9 cellular contexts compared by ENCODE assay signal in the genomic region with DNA sequence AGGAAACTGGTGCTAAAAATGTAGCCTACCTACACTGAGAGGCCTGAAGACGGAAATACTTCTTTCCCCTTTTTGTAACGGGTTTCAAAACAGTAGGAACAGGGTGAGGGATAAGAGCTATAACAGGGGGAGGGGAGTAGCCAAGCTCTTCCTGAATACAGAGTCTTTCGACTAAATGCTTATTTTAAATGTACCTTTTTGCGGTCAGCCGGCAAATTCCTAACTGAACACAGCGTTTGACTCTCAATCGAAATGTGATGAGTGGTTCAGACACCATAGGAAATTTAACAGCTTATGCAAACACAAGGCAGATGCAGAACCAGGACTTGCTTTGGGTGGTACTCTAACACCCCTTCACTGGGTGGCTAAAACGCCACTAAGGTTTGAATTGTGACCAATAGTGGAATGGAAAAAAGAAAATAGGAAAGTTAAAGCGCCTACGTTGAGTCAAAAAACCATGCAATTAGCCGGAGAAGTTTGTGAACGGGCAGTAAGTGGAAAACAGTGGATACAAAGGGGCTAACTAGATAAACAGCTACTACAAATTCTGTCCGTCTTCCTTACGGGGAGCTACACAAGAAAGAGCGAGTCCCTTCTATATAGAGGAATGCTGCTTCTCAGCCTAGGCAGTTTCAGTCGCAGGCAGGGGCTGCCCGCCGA. TPM values are rescaled to one million over a fixed set of nuclear protein-coding genes. Genes with fewer than 3 reads are reported as not detected.
A peak's percentile ranks its signal among the peaks of the same experiment; 100 is the strongest.
DNase-seq lines count a peak whose midpoint lies in the region; ATAC-seq and TF ChIP-seq lines count a peak whose summit lies in the region.
"Had no signal": no experiment of that assay in that cellular context is flagged by ENCODE, and none has a peak within 500 bp of the region (broad histone marks: within the 10 kb centered on the region; RNA-seq: fewer than 3 reads in every experiment).

No MANE protein-coding gene starts in this region.

- H3K27ac ChIP-seq in OCI-LY3 (ENCODE audit: low read length): peak overlapping the region; percentile 64
- H3K27ac ChIP-seq: foreskin keratinocyte had no signal

- H3K36me3 ChIP-seq in OCI-LY3 (replicated peaks; ENCODE audit: low read depth, low read length): peaks cover 23% of the 10 kb centered on the region

- CTCF ChIA-PET in activated CD4-positive, alpha-beta T cell treated with anti-CD3 and anti-CD28 coated beads, Interleukin-2, amount 10 ng/mL, durations not matched to agents 7 days and 5 days (lab: Charles Lee): interaction anchor here (0.6 to 1.3 kb wide), 5 partner anchors 10 to 1558 kb away, joined by 3 read pairs; no protein-coding TSS in a partner anchor

- ATAC-seq in HG03432 (IDR thresholded peaks at IDR 0.05; ENCODE audit: unreplicated experiment): no peak

- no peak for DNase-seq in activated CD4-positive, alpha-beta T cell treated with anti-CD3 and anti-CD28 coated beads, Interleukin-2, amount 10 ng/mL, durations not matched to agents 7 days and 5 days
- no peak for DNase-seq in activated CD4-positive, alpha-beta T cell treated with anti-CD3 and anti-CD28 coated beads for 48 hours
- DNase-seq in cerebellar cortex (ENCODE audit: low spot score): peak; percentile 19
- DNase-seq in stimulated activated CD4-positive, alpha-beta T cell treated with anti-CD3 and anti-CD28 coated beads, Interleukin-2, amount 100 ng/mL, for 48 hours: no peak
- no peak for DNase-seq in HuH-7.5 (ENCODE audit: low spot score)

- H3K9me3 ChIP-seq in OCI-LY3 (ENCODE audit: insufficient read depth, low read length) (no peaks in the 10 kb centered on the region), mononuclear cell (ENCODE audit: low read depth, low read length) (no peaks in the 10 kb centered on the region)

- peaks cover 37% of the 10 kb centered on the region for H3K36me3 Mint-ChIP-seq in activated CD4-positive, alpha-beta T cell treated with anti-CD3 and anti-CD28 coated beads, Interleukin-2, amount 10 ng/mL, durations not matched to agents 7 days and 5 days (ENCODE audit: low read depth)

- H3K4me2 ChIP-seq in OCI-LY3 (ENCODE audit: low read length): peak overlapping the region; percentile 88

- no peaks in the 10 kb centered on the region for H3K9me3 Mint-ChIP-seq in activated CD4-positive, alpha-beta T cell treated with anti-CD3 and anti-CD28 coated beads, Interleukin-2, amount 10 ng/mL, durations not matched to agents 7 days and 5 days

- H3K27me3 ChIP-seq in OCI-LY3 (ENCODE audit: low read depth, low read length) (0 out of 2 replicates have a peak, but pooled peaks cover 8% of the 10 kb centered on the region), mononuclear cell (ENCODE audit: insufficient read depth, low read length) (peaks cover 16% of the 10 kb centered on the region)
- H3K27me3 ChIP-seq: foreskin keratinocyte had no signal

- H3K4me3 ChIP-seq in OCI-LY3 (ENCODE audit: low read length) (peak overlapping the region; percentile 84), mononuclear cell (ENCODE audit: low read length) (peak overlapping the region; percentile 64)

- POLR2A ChIA-PET in activated CD4-positive, alpha-beta T cell treated with anti-CD3 and anti-CD28 coated beads, Interleukin-2, amount 10 ng/mL, durations not matched to agents 7 days and 5 days (lab: Charles Lee): no interaction called here

- H3K4me1 ChIP-seq in OCI-LY3 (ENCODE audit: low read length): peaks cover 39% of the 10 kb centered on the region
- peaks cover 47% of the 10 kb centered on the region for H3K4me1 ChIP-seq in mononuclear cell (ENCODE audit: insufficient read depth, low read length)

- peaks cover 62% of the 10 kb centered on the region for H3K79me2 ChIP-seq in OCI-LY3 (ENCODE audit: low read length)

- peaks cover 3% of the 10 kb centered on the region for H3K27me3 Mint-ChIP-seq in activated CD4-positive, alpha-beta T cell treated with anti-CD3 and anti-CD28 coated beads, Interleukin-2, amount 10 ng/mL, durations not matched to agents 7 days and 5 days

- peak overlapping the region; percentile 82 for H3K4me3 Mint-ChIP-seq in activated CD4-positive, alpha-beta T cell treated with anti-CD3 and anti-CD28 coated beads, Interleukin-2, amount 10 ng/mL, durations not matched to agents 7 days and 5 days

- TF ChIP-seq CTCF in OCI-LY3 (IDR thresholded peaks at IDR 0.05; ENCODE audit: low read depth, low read length): no peak

- H3K9ac ChIP-seq in OCI-LY3 (ENCODE audit: low read length): peak overlapping the region; percentile 72

- H2AFZ ChIP-seq in OCI-LY3 (ENCODE audit: low read depth, low read length): no peak overlapping the region

- peaks cover 52% of the 10 kb centered on the region for H4K20me1 ChIP-seq in OCI-LY3 (ENCODE audit: insufficient read depth, low read length)

- H3K27ac Mint-ChIP-seq in activated CD4-positive, alpha-beta T cell treated with anti-CD3 and anti-CD28 coated beads, Interleukin-2, amount 10 ng/mL, durations not matched to agents 7 days and 5 days: peak overlapping the region; percentile 93

- H3K4me1 Mint-ChIP-seq in activated CD4-positive, alpha-beta T cell treated with anti-CD3 and anti-CD28 coated beads, Interleukin-2, amount 10 ng/mL, durations not matched to agents 7 days and 5 days: peaks cover 46% of the 10 kb centered on the region

RNA-seq across cellular contexts. Expression of a gene that starts 1.7 kb away (rescaled TPM):
- 10 to 100 TPM; 29.3 to 39.7 TPM for total RNA-seq in activated CD4-positive, alpha-beta T cell treated with anti-CD3 and anti-CD28 coated beads, Interleukin-2, amount 10 ng/mL, durations not matched to agents 7 days and 5 days
- 19.0 TPM for total RNA-seq in mononuclear cell
